ENCODE assay signal across 8 cellular contexts in genomic region chr16:19223235-19223847, GRCh38. TPM values are rescaled to one million over a fixed set of nuclear protein-coding genes. Genes with fewer than 3 reads are reported as not detected.
DNase-seq lines count a peak whose midpoint lies in the region; ATAC-seq, FAIRE-seq and TF ChIP-seq lines count a peak whose summit lies in the region.

No MANE protein-coding gene starts in this region.

- no peak overlapping the region for H3K4me2 ChIP-seq in GM12878 (ENCODE audit: control insufficient read depth, insufficient read depth)

- H3K27ac ChIP-seq in GM12878 (ENCODE audit: control insufficient read depth, insufficient read depth), result no peak overlapping the region
- H3K27ac ChIP-seq in neutrophil, result no peak overlapping the region

- no peak overlapping the region for H3K4me3 ChIP-seq in GM06990 (replicated peaks; ENCODE audit: low read depth, low read length)
- no peak overlapping the region for H3K4me3 ChIP-seq in GM12878
- H3K4me3 ChIP-seq in neutrophil (ENCODE audit: low read depth in 1 of 2, low read length in 1 of 2), result no peak overlapping the region

- no peaks in the 10 kb centered on the region for H3K79me2 ChIP-seq in GM12878 (ENCODE audit: control insufficient read depth, insufficient read depth, low read length)

- peaks cover 3% of the 10 kb centered on the region for H3K27me3 Mint-ChIP-seq in activated T-helper 17 cell treated with anti-CD3 and anti-CD28 coated beads, Interleukin-2, amount 50 U/mL, for 72 hours

- DNase-seq in GM06990 (ENCODE audit: extremely low read depth, insufficient read length) (no peak), Kasumi-1 (lab: John Stamatoyannopoulos, UW) (peak; percentile 0), GM12878 (ENCODE audit: low read depth, low spot score) (no peak), globus pallidus (ENCODE audit: low spot score) (no peak), AG08395 (ENCODE audit: low spot score) (no peak)

- no peak overlapping the region for H3K9ac ChIP-seq in GM12878 (ENCODE audit: control insufficient read depth, insufficient read depth, low read length)

- CTCF ChIA-PET in GM12878 (lab: Yijun Ruan, JAX), result interaction anchor here (0.9 to 1.8 kb wide), 8 partner anchors 9 to 114 kb away, joined by 3 to 6 read pairs (median 3); no protein-coding TSS in a partner anchor

- 66% methylated on average over 7 of the region's 7 CpGs for WGBS in GM12878 (ENCODE audit: insufficient coverage, insufficient replicate concordance, low lambda C conversion rate, missing lambda C conversion rate)

- H3K27me3 ChIP-seq in GM06990 (replicated peaks; ENCODE audit: control insufficient read depth, insufficient read depth, low read length) (no peaks in the 10 kb centered on the region), GM12878 (replicated peaks in 1 of 2; ENCODE audit: control insufficient read depth in 2 of 2, insufficient read depth in 2 of 2, low read length in 1 of 2) (no peaks in the 10 kb centered on the region), neutrophil (no peaks in the 10 kb centered on the region)

- H3K9me3 ChIP-seq in GM12878 (replicated peaks; ENCODE audit: control insufficient read depth, insufficient read depth, low read length) (peaks cover 3% of the 10 kb centered on the region; the same call in 2 of the 3 replicates), neutrophil (no peaks in the 10 kb centered on the region)

- 0 out of 2 replicates have a peak, but pooled peaks have one; percentile 18 for TF ChIP-seq RAD21 in GM12878 (IDR thresholded peaks at IDR 0.05; ENCODE audit: insufficient read depth, low read depth, low read length)

- no peaks in the 10 kb centered on the region for H3K4me1 Mint-ChIP-seq in activated T-helper 17 cell treated with anti-CD3 and anti-CD28 coated beads, Interleukin-2, amount 50 U/mL, for 72 hours

- H3K4me1 ChIP-seq in GM12878 (ENCODE audit: control insufficient read depth, insufficient read depth, low read length) (no peaks in the 10 kb centered on the region), neutrophil (ENCODE audit: control insufficient read depth in 1 of 2, insufficient read depth in 1 of 2, low read depth in 1 of 2, low read length in 1 of 2) (peaks cover 0 to 6% of the 10 kb centered on the region in 2 experiments)

- no peak overlapping the region for H3K4me3 Mint-ChIP-seq in activated T-helper 17 cell treated with anti-CD3 and anti-CD28 coated beads, Interleukin-2, amount 50 U/mL, for 72 hours

- H3K36me3 Mint-ChIP-seq in activated T-helper 17 cell treated with anti-CD3 and anti-CD28 coated beads, Interleukin-2, amount 50 U/mL, for 72 hours (ENCODE audit: low read depth), result no peaks in the 10 kb centered on the region

- no peaks in the 10 kb centered on the region for H3K36me3 ChIP-seq in GM06990 (ENCODE audit: control insufficient read depth, insufficient read depth, low read length)
- no peaks in the 10 kb centered on the region; a peak in 1 of 4 replicates for H3K36me3 ChIP-seq in GM12878 (ENCODE audit: control insufficient read depth in 2 of 2, insufficient read depth in 2 of 2, low read length in 1 of 2)
- no peaks in the 10 kb centered on the region for H3K36me3 ChIP-seq in neutrophil

- POLR2A ChIA-PET in GM12878 (lab: Charles Lee), result no interaction called here

- no TSS peak for BruUV-seq in GM12878 (replicated peaks; lab: Mats Ljungman, UMichigan)

- no peak for TF ChIP-seq EP300 in GM12878 (IDR thresholded peaks at IDR 0.05; ENCODE audit: borderline replicate concordance in 1 of 2, control insufficient read depth in 1 of 2, low read depth in 2 of 2, low read length in 2 of 2)

- ATAC-seq in GM12878 (no peak), HG02884 (IDR thresholded peaks at IDR 0.05; ENCODE audit: unreplicated experiment) (no peak)
- no peak for ATAC-seq in activated T-helper 17 cell treated with anti-CD3 and anti-CD28 coated beads, Interleukin-2, amount 50 U/mL, for 72 hours (replicated peaks)

- H2AFZ ChIP-seq in GM12878 (ENCODE audit: control insufficient read depth, low read depth, low read length), result no peak overlapping the region

- peak; percentile 67 for TF ChIP-seq CTCF in GM06990 (IDR thresholded peaks at IDR 0.05; ENCODE audit: insufficient read depth, low read length, poor library complexity, severe bottlenecking)
- TF ChIP-seq CTCF in GM12878 (IDR thresholded peaks at IDR 0.05 in 2 of 3, conservative IDR thresholded peaks at IDR 0.05 in 1 of 3; ENCODE audit: control insufficient read depth in 2 of 3, extremely low read depth in 1 of 3, insufficient read depth in 1 of 3, low read depth in 3 of 3, low read length in 3 of 3), result peak; percentile 15 to 68 (median 49); a peak in 4 of 6 replicates
- peak; percentile 16 for TF ChIP-seq CTCF in neutrophil (IDR thresholded peaks at IDR 0.05)

- in situ Hi-C loops in GM12878 (cut with MboI), result no loop called here

- H4K20me1 ChIP-seq in GM12878 (ENCODE audit: control insufficient read depth, insufficient read depth), result no peaks in the 10 kb centered on the region

- no peak for TF ChIP-seq POLR2A in GM12878 (IDR thresholded peaks at IDR 0.05; ENCODE audit: low read depth, low read length)

- H3K9me3 Mint-ChIP-seq in activated T-helper 17 cell treated with anti-CD3 and anti-CD28 coated beads, Interleukin-2, amount 50 U/mL, for 72 hours, result no peaks in the 10 kb centered on the region

- RAD21 ChIA-PET in GM12878 (lab: Charles Lee; ENCODE audit: unreplicated experiment), result interaction anchor here (0.9 kb wide), 1 partner anchor 21 kb away, joined by 4 read pairs; no protein-coding TSS in a partner anchor

- intact Hi-C loops in GM12878 (cut with micrococcal nuclease; ENCODE audit: unreplicated experiment), result no loop called here

- no peak overlapping the region for H3K27ac Mint-ChIP-seq in activated T-helper 17 cell treated with anti-CD3 and anti-CD28 coated beads, Interleukin-2, amount 50 U/mL, for 72 hours

- peak; percentile 54 for FAIRE-seq in GM12878 (lab: Jason Lieb, UNC)

- SMC1A ChIA-PET in GM12878 (lab: Charles Lee; ENCODE audit: uncharacterized antibody, unreplicated experiment), result interaction anchor here (0.9 to 1.6 kb wide), 4 partner anchors 9 to 148 kb away, joined by 3 to 4 read pairs (median 3); no protein-coding TSS in a partner anchor

TF ChIP-seq in GM12878, 131 proteins besides CTCF, POLR2A, EP300 and RAD21:
- TF ChIP-seq ZNF207 (IDR thresholded peaks at IDR 0.05; ENCODE audit: borderline replicate concordance) (no peak), MYC (IDR thresholded peaks at IDR 0.05; ENCODE audit: insufficient read depth, insufficient read length, insufficient replicate concordance, low read length, severe bottlenecking) (no peak), NR2C1 (IDR thresholded peaks at IDR 0.05) (no peak), MEF2A (IDR thresholded peaks at IDR 0.05; ENCODE audit: insufficient read depth, low read depth, low read length) (no peak)

RNA-seq across cellular contexts. Expression of gene SYT17, which starts 55.3 kb away (rescaled TPM):
- total RNA-seq in GM12878 (2013; cell fraction: nucleolus; rRNA removed), result 24.8 and 37.1 TPM in 2 replicates
- total RNA-seq in GM12878 (2014; rRNA removed) (5.7 and 6.2 TPM in 2 replicates), GM12878 (2014; rRNA removed; fragmentation: Illumina TruSeq; extraction: Trizol) (4.1 and 5.8 TPM in 2 replicates), GM12878 (2021) (3.8 and 4.0 TPM in 2 replicates)
- 0.72 TPM for polyA plus RNA-seq in GM12878 (2011; ENCODE audit: low read depth)
- polyA plus RNA-seq in GM12878 (2011; rRNA removed) (3.2 and 4.3 TPM in 2 replicates), GM12878 (2014; fragmentation: Illumina TruSeq; extraction: Trizol) (3.3 and 5.3 TPM in 2 replicates), GM12878 (2014; fragmentation: Nextera tagmentation; extraction: Ambion mirVana) (10 to 100 TPM; 10.2 to 12.3 TPM), GM12878 (2014; rRNA removed) (5.6 and 8.2 TPM in 2 replicates), GM12878 (2016; fragmentation: Nextera tagmentation; extraction: Ambion mirVana) (1 to 10 TPM; 3.7 to 4.7 TPM)
- 4.5 and 6.0 TPM in 2 replicates for polyA plus RNA-seq in GM12878 (2011; cell fraction: cytosol; rRNA removed)
- 6.6 TPM in 2 replicates for polyA plus RNA-seq in GM12878 (2011; cell fraction: nucleus; rRNA removed)
- 3.6 and 5.8 TPM in 2 replicates for polyA plus RNA-seq in GM12878 (2012)
- 4.5 and 6.9 TPM in 2 replicates for polyA minus RNA-seq in GM12878 (2011; rRNA and poly(A)+ RNA removed)
- 1.1 and 2.2 TPM in 2 replicates for polyA minus RNA-seq in GM12878 (2011; cell fraction: cytosol; rRNA and poly(A)+ RNA removed)
- polyA minus RNA-seq in GM12878 (2011; cell fraction: nucleus; rRNA and poly(A)+ RNA removed), result 3.6 and 7.7 TPM in 2 replicates
- total RNA-seq in activated T-helper 17 cell treated with anti-CD3 and anti-CD28 coated beads, Interleukin-2, amount 50 U/mL, for 72 hours, result not detected

Comparison
In these comparisons a context has a peak if more than half of its experiments do, and no peak if none do; other contexts are left out.
1. DNase-seq: peak in Kasumi-1 (2 of 2); none in GM06990 (single experiment), GM12878 (single experiment), globus pallidus (single experiment) and AG08395 (single experiment).
2. CTCF ChIP-seq: peak in every context shown above with its lines; median percentile 67 in GM06990; 49 in GM12878; 16 in neutrophil.
3. RNA of gene SYT17, which starts 55.3 kb away (total RNA-seq): 3.8 to 37.1 TPM in GM12878; not detected in activated T-helper 17 cell treated with anti-CD3 and anti-CD28 coated beads, Interleukin-2, amount 50 U/mL, for 72 hours; every median in the first group is over 4 times any median in the second.